Comparison of ENCODE assay signal across 23 cellular contexts in genomic region chr13:52833261-52833660, GRCh38. TPM values are rescaled to one million over a fixed set of nuclear protein-coding genes. Genes with fewer than 3 reads are reported as not detected.
"Had no signal": no experiment of that assay in that cellular context is flagged by ENCODE, and none has a peak within 500 bp of the region (broad histone marks: within the 10 kb centered on the region; RNA-seq: fewer than 3 reads in every experiment).

No MANE protein-coding gene starts in this region.

- DNase-seq: activated CD4-positive, alpha-beta T cell treated with anti-CD3 and anti-CD28 coated beads, Interleukin-2, amount 10 ng/mL, durations not matched to agents 24 days and 14 days; activated CD4-positive, alpha-beta T cell treated with anti-CD3 and anti-CD28 coated beads, Interleukin-2, amount 50 U/mL, for 48 hours; activated CD4-positive, CD25-positive, alpha-beta regulatory T cell treated with anti-CD3 and anti-CD28 coated beads, Interleukin-2, amount 50 U/mL, for 72 hours; activated effector memory CD4-positive, alpha-beta T cell treated with anti-CD3 and anti-CD28 coated beads, Interleukin-2, amount 50 U/mL, for 16 hours; activated naive CD4-positive, alpha-beta T cell treated with Interleukin-2 at 50 U/mL for 16 hours; activated naive CD8-positive, alpha-beta T cell treated with anti-CD3 and anti-CD28 coated beads, Interleukin-2, amount 50 U/mL, for 24 hours; activated T-cell treated with anti-CD3 and anti-CD28 coated beads, Interleukin-2, amount 50 U/mL, for 4 hours; amniotic stem cell; MG63; MV-4-11; NCI-H1105; NCI-H1436 treated with DMSO at 0.1 percent for 48 hours; NCI-H1930; NCI-H510A treated with DMSO at 0.1 percent for 48 hours; NCI-H774; SIG-M5; T-helper 17 cell; T-helper 9 cell had no signal

- ATAC-seq: activated naive CD4-positive, alpha-beta T cell treated with anti-CD3 and anti-CD28 coated beads, Interleukin-2, amount 50 U/mL, for 72 hours; activated naive CD8-positive, alpha-beta T cell treated with anti-CD3 and anti-CD28 coated beads, Interleukin-2, amount 50 U/mL, for 24 hours; activated T-cell treated with anti-CD3 and anti-CD28 coated beads, Interleukin-2, amount 50 U/mL, for 4 hours; T-helper 17 cell had no signal

- H3K36me3 Mint-ChIP-seq: activated naive CD4-positive, alpha-beta T cell treated with anti-CD3 and anti-CD28 coated beads, Interleukin-2, amount 50 U/mL, for 72 hours; WTC11 had no signal

- H3K9me3 Mint-ChIP-seq: activated CD4-positive, alpha-beta T cell treated with anti-CD3 and anti-CD28 coated beads, Interleukin-2, amount 10 ng/mL, durations not matched to agents 24 days and 14 days; activated naive CD4-positive, alpha-beta T cell treated with anti-CD3 and anti-CD28 coated beads, Interleukin-2, amount 50 U/mL, for 72 hours; activated naive CD8-positive, alpha-beta T cell treated with anti-CD3 and anti-CD28 coated beads, Interleukin-2, amount 50 U/mL, for 24 hours; activated T-cell treated with anti-CD3 and anti-CD28 coated beads, Interleukin-2, amount 50 U/mL, for 4 hours; WTC11 had no signal

- H3K9me3 ChIP-seq: MG63 had no signal

- H3K27ac Mint-ChIP-seq: activated CD4-positive, alpha-beta T cell treated with anti-CD3 and anti-CD28 coated beads, Interleukin-2, amount 10 ng/mL, durations not matched to agents 24 days and 14 days; activated naive CD4-positive, alpha-beta T cell treated with anti-CD3 and anti-CD28 coated beads, Interleukin-2, amount 50 U/mL, for 72 hours; activated naive CD8-positive, alpha-beta T cell treated with anti-CD3 and anti-CD28 coated beads, Interleukin-2, amount 50 U/mL, for 24 hours; T-helper 17 cell; WTC11 had no signal

- H3K4me3 ChIP-seq: MG63 had no signal

- H3K36me3 ChIP-seq: MG63 had no signal

- H3K4me3 Mint-ChIP-seq: activated CD4-positive, alpha-beta T cell treated with anti-CD3 and anti-CD28 coated beads, Interleukin-2, amount 10 ng/mL, durations not matched to agents 24 days and 14 days; activated naive CD8-positive, alpha-beta T cell treated with anti-CD3 and anti-CD28 coated beads, Interleukin-2, amount 50 U/mL, for 24 hours; activated T-cell treated with anti-CD3 and anti-CD28 coated beads, Interleukin-2, amount 50 U/mL, for 4 hours; T-helper 17 cell; WTC11 had no signal

- H3K4me1 Mint-ChIP-seq: activated CD4-positive, alpha-beta T cell treated with anti-CD3 and anti-CD28 coated beads, Interleukin-2, amount 10 ng/mL, durations not matched to agents 24 days and 14 days; activated naive CD8-positive, alpha-beta T cell treated with anti-CD3 and anti-CD28 coated beads, Interleukin-2, amount 50 U/mL, for 24 hours had no signal

RNA-seq across cellular contexts. Expression of gene PCDH8, which starts 15.2 kb away (rescaled TPM):
- total RNA-seq: activated CD4-positive, alpha-beta T cell treated with anti-CD3 and anti-CD28 coated beads, Interleukin-2, amount 10 ng/mL, durations not matched to agents 24 days and 14 days; activated naive CD4-positive, alpha-beta T cell treated with anti-CD3 and anti-CD28 coated beads, Interleukin-2, amount 50 U/mL, for 72 hours; activated T-cell treated with anti-CD3 and anti-CD28 coated beads, Interleukin-2, amount 50 U/mL, for 4 hours; cardiac septum; OCI-LY7; RPMI7951; T-helper 17 cell had no signal
